ENCODE assay signal across 10 cellular contexts in genomic region chr5:94893404-94894145, GRCh38.
DNase-seq lines count a peak whose midpoint lies in the region; ATAC-seq, FAIRE-seq and TF ChIP-seq lines count a peak whose summit lies in the region.
"Had no signal": no experiment of that assay in that cellular context is flagged by ENCODE, and none has a peak within 500 bp of the region (broad histone marks: within the 10 kb centered on the region; RNA-seq: fewer than 3 reads in every experiment).

No MANE protein-coding gene starts in this region.

- H3K4me3 ChIP-seq in HEK293 (ENCODE audit: low read depth, low read length) = no peak overlapping the region

- H3K4me3 Mint-ChIP-seq in activated CD4-positive, alpha-beta T cell treated with anti-CD3 and anti-CD28 coated beads, Interleukin-2, amount 10 ng/mL, durations not matched to agents 7 days and 5 days = no peak overlapping the region

- H3K4me1 Mint-ChIP-seq in activated CD4-positive, alpha-beta T cell treated with anti-CD3 and anti-CD28 coated beads, Interleukin-2, amount 10 ng/mL, durations not matched to agents 7 days and 5 days = no peaks in the 10 kb centered on the region

- H3K36me3 ChIP-seq in HEK293 (ENCODE audit: control insufficient read depth in 2 of 2, insufficient read depth in 1 of 2, low read length in 2 of 2) = no peaks in the 10 kb centered on the region

- no peak overlapping the region for H3K27ac ChIP-seq in C4-2B
- no peak overlapping the region for H3K27ac ChIP-seq in HEK293 (ENCODE audit: extremely low read depth, low read depth, low read length)
- H3K27ac ChIP-seq in VCaP = no peak overlapping the region

- H3K9me3 ChIP-seq in HEK293 (ENCODE audit: control insufficient read depth, insufficient read depth, low read depth, low read length) = no peaks in the 10 kb centered on the region

- H3K27me3 Mint-ChIP-seq in activated CD4-positive, alpha-beta T cell treated with anti-CD3 and anti-CD28 coated beads, Interleukin-2, amount 10 ng/mL, durations not matched to agents 7 days and 5 days = peaks cover 2% of the 10 kb centered on the region

- no peak for DNase-seq in activated CD4-positive, alpha-beta T cell treated with anti-CD3 and anti-CD28 coated beads, Interleukin-2, amount 10 ng/mL, durations not matched to agents 7 days and 5 days
- no peak for DNase-seq in islet precursor cell
- DNase-seq in T1000 (lab: John Stamatoyannopoulos, UW) = no peak
- DNase-seq: left ventricle myocardium superior had no signal

- no peaks in the 10 kb centered on the region for H3K36me3 Mint-ChIP-seq in activated CD4-positive, alpha-beta T cell treated with anti-CD3 and anti-CD28 coated beads, Interleukin-2, amount 10 ng/mL, durations not matched to agents 7 days and 5 days (ENCODE audit: low read depth)
- H3K36me3 Mint-ChIP-seq: activated naive CD4-positive, alpha-beta T cell treated with anti-CD3 and anti-CD28 coated beads, Interleukin-2, amount 50 U/mL, for 72 hours had no signal

- TF ChIP-seq CTCF in C4-2B (conservative IDR thresholded peaks at IDR 0.05) = peak; percentile 59
- TF ChIP-seq CTCF in HEK293 (tag by site-specific recombination; IDR thresholded peaks at IDR 0.05) = no peak
- peak; percentile 13; the same call in 1 of the 2 replicates for TF ChIP-seq CTCF in VCaP (conservative IDR thresholded peaks at IDR 0.05)

- no peaks in the 10 kb centered on the region for H3K9me3 Mint-ChIP-seq in activated CD4-positive, alpha-beta T cell treated with anti-CD3 and anti-CD28 coated beads, Interleukin-2, amount 10 ng/mL, durations not matched to agents 7 days and 5 days
- H3K9me3 Mint-ChIP-seq: activated naive CD4-positive, alpha-beta T cell treated with anti-CD3 and anti-CD28 coated beads, Interleukin-2, amount 50 U/mL, for 72 hours had no signal

- 0 out of 2 replicates have a peak, but pooled peaks cover 3% of the 10 kb centered on the region for H3K4me1 ChIP-seq in HEK293 (ENCODE audit: control insufficient read depth, insufficient read depth, low read length)

- POLR2A ChIA-PET in HEK293 (lab: Yijun Ruan, JAX) = no interaction called here
- POLR2A ChIA-PET in activated CD4-positive, alpha-beta T cell treated with anti-CD3 and anti-CD28 coated beads, Interleukin-2, amount 10 ng/mL, durations not matched to agents 7 days and 5 days (lab: Charles Lee) = no interaction called here

- no peak overlapping the region for H3K27ac Mint-ChIP-seq in activated CD4-positive, alpha-beta T cell treated with anti-CD3 and anti-CD28 coated beads, Interleukin-2, amount 10 ng/mL, durations not matched to agents 7 days and 5 days
- H3K27ac Mint-ChIP-seq: activated naive CD4-positive, alpha-beta T cell treated with anti-CD3 and anti-CD28 coated beads, Interleukin-2, amount 50 U/mL, for 72 hours had no signal

- no peak for ATAC-seq in HG03521 (IDR thresholded peaks at IDR 0.05; ENCODE audit: unreplicated experiment)
- ATAC-seq: activated naive CD4-positive, alpha-beta T cell treated with anti-CD3 and anti-CD28 coated beads, Interleukin-2, amount 50 U/mL, for 72 hours; left ventricle myocardium superior had no signal

- CTCF ChIA-PET in HEK293 (lab: Yijun Ruan, JAX) = interaction anchor here (0.6 to 1.7 kb wide), 12 partner anchors 10 to 1986 kb away, joined by 3 to 8 read pairs (median 4); no protein-coding TSS in a partner anchor
- CTCF ChIA-PET in activated CD4-positive, alpha-beta T cell treated with anti-CD3 and anti-CD28 coated beads, Interleukin-2, amount 10 ng/mL, durations not matched to agents 7 days and 5 days (lab: Charles Lee) = interaction anchor here (0.7 to 1.7 kb wide), 2 partner anchors 11 to 14 kb away, joined by 3 to 4 read pairs; no protein-coding TSS in a partner anchor

- FAIRE-seq in islet of Langerhans (lab: Jason Lieb, UNC) = peak; percentile 45

TF ChIP-seq in HEK293, 187 proteins besides CTCF, POLR2A, EP300 and RAD21:
- TF ChIP-seq ZNF10 (tag by site-specific recombination; IDR thresholded peaks at IDR 0.05) = no peak
- TF ChIP-seq ZNF768 (tag by site-specific recombination; IDR thresholded peaks at IDR 0.05) = no peak
- peak; percentile 71 for TF ChIP-seq ZNF654 (tag by site-specific recombination; IDR thresholded peaks at IDR 0.05; ENCODE audit: low read depth)
- TF ChIP-seq ZNF660 (tag by site-specific recombination; IDR thresholded peaks at IDR 0.05) = 0 out of 2 replicates have a peak, but pooled peaks have one; percentile 34
